Comparison of ENCODE assay signal across 24 cellular contexts in genomic region chr6:110105296-110105695, GRCh38.
"Had no signal": no experiment of that assay in that cellular context is flagged by ENCODE, and none has a peak within 500 bp of the region (broad histone marks: within the 10 kb centered on the region; RNA-seq: fewer than 3 reads in every experiment).

No MANE protein-coding gene starts in this region.

- H3K27ac ChIP-seq: brain microvascular endothelial cell, colonic mucosa had no signal

- H3K9me3 ChIP-seq: colonic mucosa had no signal

- H3K36me3 Mint-ChIP-seq: activated naive CD8-positive, alpha-beta T cell had no signal

- ATAC-seq: activated CD4-positive, alpha-beta T cell treated with anti-CD3 and anti-CD28 coated beads for 36 hours; activated T-cell treated with anti-CD3 and anti-CD28 coated beads, Interleukin-2, amount 50 U/mL, for 4 hours; activated T-helper 17 cell treated with anti-CD3 and anti-CD28 coated beads, Interleukin-2, amount 50 U/mL, for 72 hours; esophagus mucosa had no signal

- H3K9me3 Mint-ChIP-seq: activated CD4-positive, alpha-beta memory T cell treated with anti-CD3 and anti-CD28 coated beads, Interleukin-2, amount 10 ng/mL, durations not matched to agents 7 days and 5 days; activated CD4-positive, alpha-beta T cell treated with anti-CD3 and anti-CD28 coated beads, Interleukin-2, amount 10 ng/mL, durations not matched to agents 24 days and 14 days; activated T-cell treated with anti-CD3 and anti-CD28 coated beads, Interleukin-2, amount 50 U/mL, for 4 hours; activated T-helper 17 cell treated with anti-CD3 and anti-CD28 coated beads, Interleukin-2, amount 50 U/mL, for 72 hours; central memory CD8-positive, alpha-beta T cell had no signal

- H3K4me1 ChIP-seq: colonic mucosa had no signal

- H3K4me1 Mint-ChIP-seq: activated CD4-positive, alpha-beta memory T cell treated with anti-CD3 and anti-CD28 coated beads, Interleukin-2, amount 10 ng/mL, durations not matched to agents 7 days and 5 days; activated CD4-positive, alpha-beta T cell treated with anti-CD3 and anti-CD28 coated beads for 36 hours; activated CD4-positive, alpha-beta T cell treated with anti-CD3 and anti-CD28 coated beads, Interleukin-2, amount 10 ng/mL, durations not matched to agents 24 days and 14 days; activated T-helper 17 cell treated with anti-CD3 and anti-CD28 coated beads, Interleukin-2, amount 50 U/mL, for 72 hours; central memory CD8-positive, alpha-beta T cell had no signal

- H3K27ac Mint-ChIP-seq: activated CD4-positive, alpha-beta memory T cell treated with anti-CD3 and anti-CD28 coated beads, Interleukin-2, amount 10 ng/mL, durations not matched to agents 7 days and 5 days; activated CD4-positive, alpha-beta T cell treated with anti-CD3 and anti-CD28 coated beads for 36 hours; activated CD4-positive, alpha-beta T cell treated with anti-CD3 and anti-CD28 coated beads, Interleukin-2, amount 10 ng/mL, durations not matched to agents 24 days and 14 days; activated naive CD8-positive, alpha-beta T cell; activated T-helper 17 cell treated with anti-CD3 and anti-CD28 coated beads, Interleukin-2, amount 50 U/mL, for 72 hours had no signal

- H3K4me3 ChIP-seq: colonic mucosa had no signal

- H3K36me3 ChIP-seq: colonic mucosa had no signal

- H3K4me3 Mint-ChIP-seq: activated CD4-positive, alpha-beta memory T cell treated with anti-CD3 and anti-CD28 coated beads, Interleukin-2, amount 10 ng/mL, durations not matched to agents 7 days and 5 days; activated CD4-positive, alpha-beta T cell treated with anti-CD3 and anti-CD28 coated beads for 36 hours; activated CD4-positive, alpha-beta T cell treated with anti-CD3 and anti-CD28 coated beads, Interleukin-2, amount 10 ng/mL, durations not matched to agents 24 days and 14 days; activated naive CD8-positive, alpha-beta T cell; activated T-cell treated with anti-CD3 and anti-CD28 coated beads, Interleukin-2, amount 50 U/mL, for 4 hours; activated T-helper 17 cell treated with anti-CD3 and anti-CD28 coated beads, Interleukin-2, amount 50 U/mL, for 72 hours; central memory CD8-positive, alpha-beta T cell had no signal

- H3K27me3 ChIP-seq: brain microvascular endothelial cell, colonic mucosa had no signal

- H3K27me3 Mint-ChIP-seq: activated CD4-positive, alpha-beta memory T cell treated with anti-CD3 and anti-CD28 coated beads, Interleukin-2, amount 10 ng/mL, durations not matched to agents 7 days and 5 days; activated CD4-positive, alpha-beta T cell treated with anti-CD3 and anti-CD28 coated beads for 36 hours; activated naive CD8-positive, alpha-beta T cell; activated T-helper 17 cell treated with anti-CD3 and anti-CD28 coated beads, Interleukin-2, amount 50 U/mL, for 72 hours had no signal

- DNase-seq: activated CD4-positive, alpha-beta memory T cell treated with anti-CD3 and anti-CD28 coated beads, Interleukin-2, amount 10 ng/mL, durations not matched to agents 7 days and 5 days; activated CD4-positive, alpha-beta T cell treated with anti-CD3 and anti-CD28 coated beads for 36 hours; activated CD4-positive, alpha-beta T cell treated with anti-CD3 and anti-CD28 coated beads, Interleukin-2, amount 10 ng/mL, durations not matched to agents 24 days and 14 days; activated CD4-positive, alpha-beta T cell treated with anti-CD3 and anti-CD28 coated beads, Interleukin-2, amount 50 U/mL, for 4 hours; activated CD4-positive, CD25-positive, alpha-beta regulatory T cell; activated CD4-positive, CD25-positive, alpha-beta regulatory T cell treated with anti-CD3 and anti-CD28 coated beads, Interleukin-2, amount 50 U/mL, for 72 hours; activated CD8-positive, alpha-beta memory T cell treated with anti-CD3 and anti-CD28 coated beads, Interleukin-2, amount 50 U/mL, for 48 hours; activated effector memory CD4-positive, alpha-beta T cell treated with Interleukin-2 at 50 U/mL for 16 hours; activated gamma-delta T cell treated with Interleukin-2 at 50 U/mL for 16 hours; activated naive CD4-positive, alpha-beta T cell treated with anti-CD3 and anti-CD28 coated beads, Interleukin-2, amount 50 U/mL, for 16 hours; activated naive CD4-positive, alpha-beta T cell treated with Interleukin-2 at 50 U/mL for 16 hours; activated T-cell treated with anti-CD3 and anti-CD28 coated beads, Interleukin-2, amount 50 U/mL, for 4 hours; amniotic stem cell; anterior cingulate cortex; brain microvascular endothelial cell; colonic mucosa; effector CD8-positive, alpha-beta T cell; foreskin fibroblast; head of caudate nucleus; T-helper 2 cell had no signal
